ENCODE assay signal across 1 cellular context in genomic region chr2:24247592-24247991, GRCh38.
TF ChIP-seq lines count a peak whose summit lies in the region.

No MANE protein-coding gene starts in this region.

TF ChIP-seq in HepG2, 621 proteins besides CTCF, POLR2A, EP300 and RAD21 (continued from another document):
- TF ChIP-seq HNF1A (IDR thresholded peaks at IDR 0.05; ENCODE audit: low read depth) (peak; percentile 83), HNF1A (CRISPR knock-in tag; IDR thresholded peaks at IDR 0.05; ENCODE audit: borderline replicate concordance) (peak; percentile 77; the same call in 1 of the 2 replicates), ZC3H13 (CRISPR knock-in tag; IDR thresholded peaks at IDR 0.05) (no peak), ELK4 (CRISPR knock-in tag; IDR thresholded peaks at IDR 0.05; ENCODE audit: borderline replicate concordance) (no peak), HNRNPUL1 (IDR thresholded peaks at IDR 0.05; ENCODE audit: low read depth, low read length) (peak; percentile 99), ZNF7 (CRISPR knock-in tag; IDR thresholded peaks at IDR 0.05) (no peak), NR2F6 (IDR thresholded peaks at IDR 0.05) (0 out of 2 replicates have a peak, but pooled peaks have one; percentile 8), NR2F6 (CRISPR knock-in tag; IDR thresholded peaks at IDR 0.05) (no peak), ZMYM4 (CRISPR knock-in tag; IDR thresholded peaks at IDR 0.05) (peak; percentile 21; the same call in 1 of the 2 replicates), ZNF207 (IDR thresholded peaks at IDR 0.05; ENCODE audit: borderline replicate concordance) (no peak)
